Comparison of ENCODE assay signal across 8 cellular contexts in genomic region chr9:38068866-38069628, GRCh38. TPM values are rescaled to one million over a fixed set of nuclear protein-coding genes. Genes with fewer than 3 reads are reported as not detected.
DNase-seq lines count a peak whose midpoint lies in the region; ATAC-seq, FAIRE-seq and TF ChIP-seq lines count a peak whose summit lies in the region.

TSS of gene SHB (minus strand) at chr9:38069227. CDS start at chr9:38068645, 582 bp downstream.

- peak within 1 kb of the TSS; percentile 68 to 89 (median 83) for H3K27ac ChIP-seq in spleen

- H3K27me3 ChIP-seq in bronchial epithelial cell (ENCODE audit: control insufficient read depth, insufficient read depth, low read length) (no peaks in the 10 kb centered on the region), spleen (replicated peaks in 1 of 7) (peaks cover 0 to 28% (median 12%) of the 10 kb centered on the region in 7 donors)

- TF ChIP-seq CTCF in WI38 (IDR thresholded peaks at IDR 0.05; ENCODE audit: low read depth, low read length) (no peak), bronchial epithelial cell (IDR thresholded peaks at IDR 0.05; ENCODE audit: insufficient read depth, low read length, severe bottlenecking) (no peak), spleen (IDR thresholded peaks at IDR 0.05 in 8 of 11, conservative IDR thresholded peaks at IDR 0.05 in 3 of 11) (peak in 8 of 11 experiments; percentile 4 to 67 (median 38))

- peak; percentile 87 for DNase-seq in GM12892 (ENCODE audit: insufficient read length)
- peak; percentile 89 for DNase-seq in NCI-H146 treated with DMSO at 0.1 percent for 48 hours (lab: John Stamatoyannopoulos, UW; ENCODE audit: unreplicated experiment)
- DNase-seq in bronchial epithelial cell (ENCODE audit: low read depth), result no peak
- DNase-seq in iris pigment epithelial cell (ENCODE audit: low read depth), result peak; percentile 57
- peak; percentile 95 for DNase-seq in spleen
- DNase-seq in cerebellar cortex (ENCODE audit: low spot score), result no peak

- no peaks in the 10 kb centered on the region for H3K9me3 ChIP-seq in spleen

- H3K36me3 ChIP-seq in bronchial epithelial cell (ENCODE audit: control insufficient read depth, insufficient read depth, low read length) (no peaks in the 10 kb centered on the region), spleen (no peaks in the 10 kb centered on the region)

- intact Hi-C loops in spleen (cut with DNase I; ENCODE audit: low total_unique reads), result loop anchor here (5.0 kb wide), 1 partner anchor 157 kb away; no protein-coding TSS in a partner anchor

- 0 to 1% (median 0%) methylated on average over 16 to 110 of the region's 110 CpGs for WGBS in spleen, 5 donors

- FAIRE-seq in GM12892 (lab: Jason Lieb, UNC) (peak; percentile 88), bronchial epithelial cell (lab: Jason Lieb, UNC) (no peak)

- H3K4me3 ChIP-seq in WI38 (ENCODE audit: low read depth, low read length) (peak within 1 kb of the TSS; percentile 89), bronchial epithelial cell (ENCODE audit: low read depth, low read length) (peak within 1 kb of the TSS; percentile 81), spleen (peak within 1 kb of the TSS; percentile 87 to 99 (median 92))

- peak; percentile 52 for ATAC-seq in HG02678 (IDR thresholded peaks at IDR 0.05; ENCODE audit: unreplicated experiment)

- peaks cover 14 to 53% (median 37%) of the 10 kb centered on the region in 6 donors for H3K4me1 ChIP-seq in spleen

- peak; percentile 72; the same call in 1 of the 2 replicates for TF ChIP-seq POLR2A in GM12892 (IDR thresholded peaks at IDR 0.05; ENCODE audit: low read depth, low read length)
- TF ChIP-seq POLR2A in spleen (IDR thresholded peaks at IDR 0.05), result peak in 1 of 3 donors; percentile 61

RNA-seq across cellular contexts. Expression of gene SHB, which starts in this region (rescaled TPM):
- 1.0 TPM for polyA plus RNA-seq in GM12892 (2012; ENCODE audit: missing spikeins)
- total RNA-seq in bronchial epithelial cell, result 14.5 and 16.6 TPM in 2 replicates
- total RNA-seq in spleen, result 10 to 100 TPM in 3 of 7 donors, 1 to 10 TPM in 4; 5.3 to 20.5 (median 8.5) TPM
- polyA plus RNA-seq in spleen, result 1 to 10 TPM; 1.2 to 4.4 (median 1.7) TPM

Comparison
In these comparisons a context has a peak if more than half of its experiments do, and no peak if none do; other contexts are left out.
1. DNase-seq: peak in GM12892 (single experiment), NCI-H146 treated with DMSO at 0.1 percent for 48 hours (single experiment), iris pigment epithelial cell (single experiment) and spleen (single experiment); none in bronchial epithelial cell (single experiment) and cerebellar cortex (single experiment).
2. CTCF ChIP-seq: peak in spleen (8 of 11); none in WI38 (single experiment) and bronchial epithelial cell (single experiment).
3. Peak in every context shown above with its lines, with median percentiles within 50 percentile points of each other: H3K4me3 ChIP-seq.